Comparison of ENCODE assay signal across 8 cellular contexts in the genomic region with DNA sequence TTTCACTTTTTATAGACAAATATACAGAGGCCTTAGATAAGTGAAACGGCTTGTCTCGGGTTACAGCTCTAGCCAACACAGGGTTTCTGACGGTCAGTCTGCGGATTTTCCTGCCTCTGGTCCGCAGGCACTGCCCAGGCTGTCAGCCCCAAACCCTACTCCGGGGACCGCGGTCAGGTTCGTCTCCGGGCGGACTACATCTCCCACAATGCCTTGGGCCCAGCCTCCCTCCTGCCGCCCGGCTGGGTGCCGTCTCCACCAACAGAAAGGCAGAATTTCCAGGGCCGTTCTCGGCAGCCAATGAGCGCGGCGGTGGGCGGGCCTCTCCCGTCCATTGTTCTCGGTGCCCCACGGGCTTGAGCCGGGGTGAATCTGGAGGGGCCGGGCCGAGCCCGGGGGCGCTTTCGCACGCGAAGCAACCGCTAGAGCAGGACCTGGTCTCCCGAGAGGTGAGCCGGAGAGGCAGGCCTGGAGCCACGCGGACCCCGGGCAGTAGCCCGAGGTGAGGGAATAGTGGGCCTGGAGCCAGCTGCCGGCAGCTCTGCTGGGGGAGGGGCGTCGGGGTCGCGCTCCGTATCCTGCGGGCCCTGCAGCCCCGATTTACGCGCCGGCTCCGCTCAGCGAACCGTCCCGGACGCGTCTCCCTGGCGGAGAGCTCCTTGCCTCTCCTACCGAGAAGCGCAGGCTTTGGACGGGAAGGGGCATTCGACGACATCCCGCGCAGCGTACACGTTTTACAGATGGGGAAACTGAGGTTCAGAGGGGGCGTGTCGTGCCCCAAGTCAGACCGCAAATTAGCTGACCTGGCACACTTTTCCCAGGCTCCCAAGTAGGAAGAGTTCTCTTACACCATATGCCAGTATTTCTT. TPM values are rescaled to one million over a fixed set of nuclear protein-coding genes. Genes with fewer than 3 reads are reported as not detected.
DNase-seq lines count a peak whose midpoint lies in the region; ATAC-seq and TF ChIP-seq lines count a peak whose summit lies in the region.

A gene (plus strand): TSS at position 323 of the 868 bp plus-strand sequence. CDS start 2,919 bp downstream, outside the sequence.

- peak within 1 kb of the TSS; percentile 93 for H3K4me3 Mint-ChIP-seq in activated naive CD4-positive, alpha-beta T cell treated with anti-CD3 and anti-CD28 coated beads, Interleukin-2, amount 50 U/mL, for 24 hours

- TF ChIP-seq CTCF in GM06990 (IDR thresholded peaks at IDR 0.05; ENCODE audit: insufficient read depth, low read length, poor library complexity, severe bottlenecking), result no peak
- no peak for TF ChIP-seq CTCF in suprapubic skin (IDR thresholded peaks at IDR 0.05)

- peaks cover 2% of the 10 kb centered on the region for H3K36me3 Mint-ChIP-seq in activated naive CD4-positive, alpha-beta T cell treated with anti-CD3 and anti-CD28 coated beads, Interleukin-2, amount 50 U/mL, for 24 hours

- H3K4me1 Mint-ChIP-seq in activated naive CD4-positive, alpha-beta T cell treated with anti-CD3 and anti-CD28 coated beads, Interleukin-2, amount 50 U/mL, for 24 hours, result peaks cover 75% of the 10 kb centered on the region

- peak within 1 kb of the TSS; percentile 79 for H3K27ac Mint-ChIP-seq in activated naive CD4-positive, alpha-beta T cell treated with anti-CD3 and anti-CD28 coated beads, Interleukin-2, amount 50 U/mL, for 24 hours

- DNase-seq in GM06990 (ENCODE audit: extremely low read depth, insufficient read length), result peak; percentile 94
- peak; percentile 92 for DNase-seq in NCI-H1048 (lab: John Stamatoyannopoulos, UW)
- DNase-seq in SK-N-MC (ENCODE audit: low read depth, low spot score), result peak; percentile 42
- peak; percentile 56 for DNase-seq in glomerular endothelial cell (ENCODE audit: extremely low read depth, low read depth, low spot score)
- peak; percentile 94 for DNase-seq in occipital lobe (lab: John Stamatoyannopoulos, UW)
- DNase-seq in suprapubic skin (ENCODE audit: low spot score in 2 of 2), result peak; percentile 98 to 99

- no peaks in the 10 kb centered on the region for H3K9me3 Mint-ChIP-seq in activated naive CD4-positive, alpha-beta T cell treated with anti-CD3 and anti-CD28 coated beads, Interleukin-2, amount 50 U/mL, for 24 hours

- H3K36me3 ChIP-seq in GM06990 (ENCODE audit: control insufficient read depth, insufficient read depth, low read length) (no peaks in the 10 kb centered on the region; the same call in 1 of the 2 replicates), SK-N-MC (ENCODE audit: insufficient read depth, low read length) (peaks cover 20% of the 10 kb centered on the region), suprapubic skin (peaks cover 5% of the 10 kb centered on the region)

- peak within 1 kb of the TSS; percentile 71 for H3K4me3 ChIP-seq in GM06990 (replicated peaks; ENCODE audit: low read depth, low read length)
- peak within 1 kb of the TSS; percentile 92 for H3K4me3 ChIP-seq in SK-N-MC
- H3K4me3 ChIP-seq in suprapubic skin, result peak within 1 kb of the TSS; percentile 96

- peak; percentile 92 for ATAC-seq in HG02588 (IDR thresholded peaks at IDR 0.05; ENCODE audit: unreplicated experiment)

- peak within 1 kb of the TSS; percentile 88 for H3K9ac ChIP-seq in SK-N-MC (ENCODE audit: insufficient read length)

- H3K27ac ChIP-seq in SK-N-MC, result 0 out of 2 replicates have a peak within 1 kb of the TSS, but pooled peaks have one; percentile 60
- peak within 1 kb of the TSS; percentile 63 for H3K27ac ChIP-seq in suprapubic skin

- H3K27me3 ChIP-seq in GM06990 (replicated peaks; ENCODE audit: control insufficient read depth, insufficient read depth, low read length) (no peaks in the 10 kb centered on the region), suprapubic skin (no peaks in the 10 kb centered on the region)

- H3K9me3 ChIP-seq in SK-N-MC (ENCODE audit: low read depth, low read length) (no peaks in the 10 kb centered on the region), suprapubic skin (no peaks in the 10 kb centered on the region)

- peaks cover 19% of the 10 kb centered on the region for H3K4me1 ChIP-seq in suprapubic skin

- TF ChIP-seq EP300 in suprapubic skin (IDR thresholded peaks at IDR 0.05), result no peak

- no peaks in the 10 kb centered on the region for H3K27me3 Mint-ChIP-seq in activated naive CD4-positive, alpha-beta T cell treated with anti-CD3 and anti-CD28 coated beads, Interleukin-2, amount 50 U/mL, for 24 hours

- TF ChIP-seq POLR2A in suprapubic skin (IDR thresholded peaks at IDR 0.05), result no peak

- WGBS in suprapubic skin, result 0% methylated on average over 49 of the region's 68 CpGs

RNA-seq across cellular contexts. Expression of the gene that starts here (rescaled TPM):
- 11.7 and 20.7 TPM in 2 replicates for total RNA-seq in glomerular endothelial cell
- total RNA-seq in occipital lobe, result 32.6 TPM
- total RNA-seq in suprapubic skin, result 1 to 10 TPM; 2.5 to 8.6 (median 5.3) TPM

Comparison
In these comparisons a context has a peak if more than half of its experiments do, and no peak if none do; other contexts are left out.
1. Peak in every context shown above with its lines: DNase-seq, ATAC-seq, H3K4me3 ChIP-seq and H3K27ac ChIP-seq.
2. DNase-seq: peak in every context shown above with its lines; median percentile 98 in suprapubic skin; 94 in GM06990; 94 in occipital lobe; 92 in NCI-H1048; 56 in glomerular endothelial cell; 42 in SK-N-MC.